5 cellular contexts compared by ENCODE assay signal in genomic region chr9:107899961-107900330, GRCh38.
"Had no signal": no experiment of that assay in that cellular context is flagged by ENCODE, and none has a peak within 500 bp of the region (broad histone marks: within the 10 kb centered on the region; RNA-seq: fewer than 3 reads in every experiment).

No MANE protein-coding gene starts in this region.

- H3K4me3 Mint-ChIP-seq: IgD-negative memory B cell had no signal

- H3K4me3 ChIP-seq: K562 had no signal

- ATAC-seq: K562 had no signal

- H3K27ac ChIP-seq: HL-60 had no signal

- DNase-seq: IMR-90, KBM-7 had no signal

- H3K9me3 Mint-ChIP-seq: IgD-negative memory B cell had no signal
